10 cellular contexts compared by ENCODE assay signal in the genomic region with DNA sequence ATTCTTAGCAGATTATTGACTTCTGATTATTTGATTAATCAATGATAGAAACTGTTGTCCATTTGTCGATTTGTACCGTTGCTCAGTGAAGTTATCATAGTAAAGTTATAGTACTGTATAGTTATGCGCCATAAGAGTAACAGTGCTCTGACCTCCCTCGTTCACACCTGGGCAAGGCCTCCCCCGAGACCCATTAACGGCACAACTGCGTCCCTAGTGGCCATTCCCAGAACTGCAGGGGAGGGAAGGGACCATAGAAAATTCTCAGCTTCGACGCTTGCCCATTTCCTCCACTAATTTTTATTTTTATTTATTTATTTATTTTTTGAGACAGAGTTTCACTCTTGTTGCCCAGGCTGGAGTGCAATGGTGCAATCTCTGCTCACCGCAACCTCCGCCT.
DNase-seq lines count a peak whose midpoint lies in the region; ATAC-seq and TF ChIP-seq lines count a peak whose summit lies in the region.
"Had no signal": no experiment of that assay in that cellular context is flagged by ENCODE, and none has a peak within 500 bp of the region (broad histone marks: within the 10 kb centered on the region; RNA-seq: fewer than 3 reads in every experiment).

No MANE protein-coding gene starts in this region.

- no peak overlapping the region for H2BK12ac ChIP-seq in H9 (ENCODE audit: insufficient read length, low read depth, low read length)

- no CpG with 5 or more reads among the region's 11 CpGs for WGBS in H9 (ENCODE audit: extremely low coverage, insufficient read length, low lambda C conversion rate)
- 68% methylated on average over 11 of the region's 11 CpGs for WGBS in right lobe of liver (ENCODE audit: insufficient coverage, low coverage, low lambda C conversion rate, missing lambda C conversion rate)

- H4K20me1 ChIP-seq in H9 (ENCODE audit: control insufficient read depth, insufficient read depth, insufficient read length) = no peaks in the 10 kb centered on the region

- H3K18ac ChIP-seq in H9 (ENCODE audit: insufficient read length, low read depth, low read length) = no peak overlapping the region

- no peak overlapping the region for H4K8ac ChIP-seq in H9 (replicated peaks; ENCODE audit: insufficient read length, low read depth, low read length)

- no peak overlapping the region for H2AK5ac ChIP-seq in H9 (ENCODE audit: insufficient read length, low read length)

- no peaks in the 10 kb centered on the region for H3K36me3 Mint-ChIP-seq in Caco-2 (ENCODE audit: insufficient read depth, unreplicated experiment)
- no peaks in the 10 kb centered on the region for H3K36me3 Mint-ChIP-seq in H9 (ENCODE audit: insufficient read depth in 1 of 3, low read depth in 3 of 3)

- H3K9me3 ChIP-seq in Caco-2 = no peaks in the 10 kb centered on the region
- no peaks in the 10 kb centered on the region for H3K9me3 ChIP-seq in H9 (ENCODE audit: control insufficient read depth, low read depth, low read length)
- no peaks in the 10 kb centered on the region for H3K9me3 ChIP-seq in WERI-Rb-1 (ENCODE audit: severe bottlenecking)
- H3K9me3 ChIP-seq in right lobe of liver = no peaks in the 10 kb centered on the region
- H3K9me3 ChIP-seq: upper lobe of left lung had no signal

- H3K23ac ChIP-seq in H9 (ENCODE audit: insufficient read length, low read depth, low read length) = no peak overlapping the region

- no peak overlapping the region for H3K56ac ChIP-seq in H9 (ENCODE audit: insufficient read length, low read depth, low read length)

- H3K4ac ChIP-seq in H9 (ENCODE audit: low read depth, low read length) = no peak overlapping the region

- no peak overlapping the region for H2BK120ac ChIP-seq in H9 (ENCODE audit: low read depth, low read length, poor library complexity, severe bottlenecking)

- H2BK20ac ChIP-seq in H9 (ENCODE audit: low read depth, low read length, poor library complexity, severe bottlenecking) = no peak overlapping the region

- H2BK15ac ChIP-seq in H9 (ENCODE audit: low read depth, low read length) = no peak overlapping the region

- H3K9ac ChIP-seq in H9 (ENCODE audit: extremely low read depth, insufficient read length, low read length) = no peak overlapping the region

- no peak overlapping the region for H2BK5ac ChIP-seq in H9 (ENCODE audit: insufficient read length, low read length)

- H3T11ph ChIP-seq in H9 (ENCODE audit: low read length) = no peak overlapping the region

- ATAC-seq in right lobe of liver = peak in 1 of 4 donors; percentile 26
- no peak for ATAC-seq in HG02763 (IDR thresholded peaks at IDR 0.05; ENCODE audit: unreplicated experiment)

- intact Hi-C loops in Caco-2 (cut with micrococcal nuclease; ENCODE audit: unreplicated experiment) (no loop called here), right lobe of liver (cut with DNase I) (no loop called here)

- H3K27me3 Mint-ChIP-seq in Caco-2 (ENCODE audit: insufficient read depth, unreplicated experiment) (no peaks in the 10 kb centered on the region), H9 (ENCODE audit: low read depth) (no peaks in the 10 kb centered on the region)

- DNase-seq in Caco-2 (peak in 1 of 2 experiments; percentile 42), H9 (peak; percentile 54), WERI-Rb-1 (peak; percentile 60), right lobe of liver (no peak), foreskin melanocyte (no peak), NCI-H1694 (lab: John Stamatoyannopoulos, UW) (no peak), caudate nucleus (lab: John Stamatoyannopoulos, UW) (no peak)
- DNase-seq: upper lobe of left lung had no signal

- no peak overlapping the region for H3K27ac Mint-ChIP-seq in Caco-2 (ENCODE audit: unreplicated experiment)
- no peak overlapping the region for H3K27ac Mint-ChIP-seq in H9
- H3K27ac Mint-ChIP-seq: activated T-helper 1 cell treated with anti-CD3 and anti-CD28 coated beads, Interleukin-12 subunit alpha, Interleukin-12 subunit beta, Interleukin-2, Interleukin-4 antibody, amounts not matched to agents 30 ng/mL and 10 ng/mL and 1 ng/mL, durations not matched to agents 14 hours and 24 hours and 36 hours had no signal

- CTCF ChIA-PET in Caco-2 (lab: Charles Lee) = no interaction called here

- H3K79me1 ChIP-seq in H9 (ENCODE audit: insufficient read depth, low read depth, low read length, poor library complexity, severe bottlenecking) = no peaks in the 10 kb centered on the region

- POLR2A ChIA-PET in Caco-2 (lab: Charles Lee) = no interaction called here

- H3K27me3 ChIP-seq in Caco-2 (replicated peaks; ENCODE audit: control insufficient read depth, insufficient read depth, low read length) = no peaks in the 10 kb centered on the region
- H3K27me3 ChIP-seq in H9 (ENCODE audit: insufficient read depth, low read length) = no peaks in the 10 kb centered on the region
- H3K27me3 ChIP-seq in WERI-Rb-1 (ENCODE audit: insufficient read depth, low read depth, severe bottlenecking) = no peaks in the 10 kb centered on the region
- H3K27me3 ChIP-seq in right lobe of liver = no peaks in the 10 kb centered on the region
- H3K27me3 ChIP-seq: upper lobe of left lung had no signal

- H3K4me3 Mint-ChIP-seq in Caco-2 (ENCODE audit: unreplicated experiment) = no peak overlapping the region
- no peak overlapping the region for H3K4me3 Mint-ChIP-seq in H9
- H3K4me3 Mint-ChIP-seq: activated T-helper 1 cell treated with anti-CD3 and anti-CD28 coated beads, Interleukin-12 subunit alpha, Interleukin-12 subunit beta, Interleukin-2, Interleukin-4 antibody, amounts not matched to agents 30 ng/mL and 10 ng/mL and 1 ng/mL, durations not matched to agents 14 hours and 24 hours and 36 hours had no signal

- no peaks in the 10 kb centered on the region for H3K36me3 ChIP-seq in Caco-2 (ENCODE audit: control insufficient read depth, insufficient read depth, low read length)
- no peaks in the 10 kb centered on the region for H3K36me3 ChIP-seq in WERI-Rb-1
- no peaks in the 10 kb centered on the region for H3K36me3 ChIP-seq in right lobe of liver
- H3K36me3 ChIP-seq: upper lobe of left lung had no signal

- no peak for TF ChIP-seq POLR2A in right lobe of liver (IDR thresholded peaks at IDR 0.05)

- H3K4me1 ChIP-seq in Caco-2 = no peaks in the 10 kb centered on the region
- peaks cover 2% of the 10 kb centered on the region; the same call in 1 of the 2 replicates for H3K4me1 ChIP-seq in H9 (ENCODE audit: insufficient read depth, low read length)
- peaks cover 0 to 9% (median 2%) of the 10 kb centered on the region in 4 donors for H3K4me1 ChIP-seq in right lobe of liver

- H2AFZ ChIP-seq in H9 (ENCODE audit: low read length) = no peak overlapping the region

- no peak overlapping the region for H4K91ac ChIP-seq in H9 (ENCODE audit: insufficient read length, low read depth, low read length)

- TF ChIP-seq CTCF in Caco-2 (IDR thresholded peaks at IDR 0.05; ENCODE audit: insufficient read depth in 1 of 2, low read depth in 1 of 2, low read length in 1 of 2, severe bottlenecking in 1 of 2, unreplicated experiment in 1 of 2) = peak; percentile 42 to 81
- TF ChIP-seq CTCF in H9 (conservative IDR thresholded peaks at IDR 0.05) = peak; percentile 93
- TF ChIP-seq CTCF in WERI-Rb-1 (IDR thresholded peaks at IDR 0.05; ENCODE audit: low read depth, low read length) = peak; percentile 78
- TF ChIP-seq CTCF in right lobe of liver (IDR thresholded peaks at IDR 0.05) = peak in 3 of 4 donors; percentile 36 to 54 (median 54)

- H3K23me2 ChIP-seq in H9 (ENCODE audit: insufficient read length, low read depth, low read length, poor library complexity, severe bottlenecking) = no peaks in the 10 kb centered on the region

- H3K4me3 ChIP-seq in Caco-2 (ENCODE audit: low read depth, low read length) (no peak overlapping the region), WERI-Rb-1 (ENCODE audit: low read depth, low read length) (no peak overlapping the region), right lobe of liver (no peak overlapping the region)
- H3K4me3 ChIP-seq: upper lobe of left lung had no signal

- H4K5ac ChIP-seq in H9 (ENCODE audit: insufficient read length, low read depth, low read length) = no peak overlapping the region

- BruUV-seq in Caco-2 (replicated peaks; lab: Mats Ljungman, UMichigan) = no TSS peak

- H3K9me3 Mint-ChIP-seq in Caco-2 (ENCODE audit: unreplicated experiment) = peaks cover 9% of the 10 kb centered on the region
- no peaks in the 10 kb centered on the region for H3K9me3 Mint-ChIP-seq in H9

- no peak overlapping the region for H3K14ac ChIP-seq in H9 (ENCODE audit: insufficient read depth, low read length)

- H3K79me2 ChIP-seq in H9 (ENCODE audit: insufficient read depth, low read length) = no peaks in the 10 kb centered on the region

- no peaks in the 10 kb centered on the region for H3K4me1 Mint-ChIP-seq in Caco-2 (ENCODE audit: low read depth, unreplicated experiment)
- H3K4me1 Mint-ChIP-seq in H9 = peaks cover 7 to 8% of the 10 kb centered on the region in 2 experiments

- H3K27ac ChIP-seq in H9 (ENCODE audit: insufficient read length, low read depth, low read length) = no peak overlapping the region
- no peak overlapping the region for H3K27ac ChIP-seq in WERI-Rb-1
- no peak overlapping the region for H3K27ac ChIP-seq in right lobe of liver
- H3K27ac ChIP-seq in caudate nucleus (ENCODE audit: low read depth, low read length) = no peak overlapping the region
- H3K27ac ChIP-seq: upper lobe of left lung had no signal

- no peak overlapping the region for H3K4me2 ChIP-seq in H9 (ENCODE audit: insufficient read depth, insufficient read length, low read length)

Comparison
In these comparisons a context has a peak if more than half of its experiments do, and no peak if none do; other contexts are left out.
1. DNase-seq: peak in H9 (single experiment) and WERI-Rb-1 (single experiment); none in right lobe of liver (0 of 3), foreskin melanocyte (single experiment), NCI-H1694 (single experiment) and caudate nucleus (0 of 61).
2. Peak in every context shown above with its lines, with median percentiles within 50 percentile points of each other: CTCF ChIP-seq.